Comparison of ENCODE assay signal across 13 cellular contexts in genomic region chr1:156667968-156668709, GRCh38. TPM values are rescaled to one million over a fixed set of nuclear protein-coding genes. Genes with fewer than 3 reads are reported as not detected.
DNase-seq lines count a peak whose midpoint lies in the region; ATAC-seq and TF ChIP-seq lines count a peak whose summit lies in the region.
"Had no signal": no experiment of that assay in that cellular context is flagged by ENCODE, and none has a peak within 500 bp of the region (broad histone marks: within the 10 kb centered on the region; RNA-seq: fewer than 3 reads in every experiment).

No MANE protein-coding gene starts in this region.

- H3K36me3 ChIP-seq in endodermal cell (ENCODE audit: control insufficient read depth, insufficient read depth, low read length) (peaks cover 16% of the 10 kb centered on the region), mucosa of rectum (ENCODE audit: control insufficient read depth in 2 of 2, insufficient read depth in 2 of 2, low read length in 2 of 2) (no peaks in the 10 kb centered on the region)

- no peak overlapping the region for H3K9ac ChIP-seq in endodermal cell (ENCODE audit: extremely low read depth, low read length, poor library complexity, severe bottlenecking)
- H3K9ac ChIP-seq in mucosa of rectum (ENCODE audit: low read depth in 1 of 2, low read length in 2 of 2), result peak overlapping the region in 1 of 2 donors; percentile 56

- TF ChIP-seq CTCF in endodermal cell (conservative IDR thresholded peaks at IDR 0.05), result no peak

- no peaks in the 10 kb centered on the region for H3K27me3 Mint-ChIP-seq in endodermal cell (ENCODE audit: insufficient read depth)
- H3K27me3 Mint-ChIP-seq in activated naive CD8-positive, alpha-beta T cell treated with anti-CD3 and anti-CD28 coated beads, Interleukin-2, amount 50 U/mL, for 24 hours, result peaks cover 7% of the 10 kb centered on the region

- peak overlapping the region; percentile 92 for H3K27ac Mint-ChIP-seq in endodermal cell
- H3K27ac Mint-ChIP-seq in activated naive CD8-positive, alpha-beta T cell treated with anti-CD3 and anti-CD28 coated beads, Interleukin-2, amount 50 U/mL, for 24 hours, result no peak overlapping the region
- H3K27ac Mint-ChIP-seq: activated naive CD4-positive, alpha-beta T cell treated with anti-CD3 and anti-CD28 coated beads for 36 hours had no signal

- no peak overlapping the region for H3K4me3 Mint-ChIP-seq in endodermal cell
- H3K4me3 Mint-ChIP-seq in activated naive CD8-positive, alpha-beta T cell treated with anti-CD3 and anti-CD28 coated beads, Interleukin-2, amount 50 U/mL, for 24 hours, result no peak overlapping the region
- H3K4me3 Mint-ChIP-seq: activated naive CD4-positive, alpha-beta T cell treated with anti-CD3 and anti-CD28 coated beads for 36 hours; stimulated activated naive B cell treated with anti-CD40 and anti-IgM and Interleukin-4, amounts not matched to agents 10 μg/mL and 1 μg/mL and 100 μg/mL, for 72 hours had no signal

- H3K4me3 ChIP-seq in endodermal cell (ENCODE audit: low read length) (no peak overlapping the region), mucosa of rectum (ENCODE audit: low read length in 2 of 2) (no peak overlapping the region)

- DNase-seq in NCI-H82 (lab: John Stamatoyannopoulos, UW) (peak; percentile 79), endodermal cell (peak; percentile 82), NCI-H524 (lab: John Stamatoyannopoulos, UW) (no peak)
- no peak for DNase-seq in activated naive CD4-positive, alpha-beta T cell (lab: John Stamatoyannopoulos, UW)
- no peak for DNase-seq in activated naive CD8-positive, alpha-beta T cell treated with anti-CD3 and anti-CD28 coated beads, Interleukin-2, amount 50 U/mL, for 24 hours
- DNase-seq: activated CD4-positive, alpha-beta T cell treated with anti-CD3 and anti-CD28 coated beads for 1 hour; activated naive CD4-positive, alpha-beta T cell treated with anti-CD3 and anti-CD28 coated beads for 36 hours; NCI-H1694 treated with DMSO at 0.1 percent for 48 hours; stimulated activated naive B cell treated with anti-CD40 and anti-IgM and Interleukin-4, amounts not matched to agents 10 μg/mL and 1 μg/mL and 100 μg/mL, for 72 hours had no signal

- WGBS in endodermal cell (ENCODE audit: insufficient coverage in 1 of 2, insufficient read length in 1 of 2), 2 experiments, result 61 to 64% methylated on average over 2 to 6 of the region's 9 CpGs

- H3K27ac ChIP-seq in endodermal cell (ENCODE audit: low read depth, low read length), result peak overlapping the region; percentile 84
- peak overlapping the region; percentile 72 to 77 for H3K27ac ChIP-seq in mucosa of rectum (ENCODE audit: low read depth in 2 of 2, low read length in 2 of 2)
- peak overlapping the region; percentile 83 for H3K27ac ChIP-seq in temporal lobe (ENCODE audit: low read depth, low read length)

- peaks cover 17% of the 10 kb centered on the region for H3K4me1 ChIP-seq in endodermal cell (ENCODE audit: control insufficient read depth, insufficient read depth, low read length)
- H3K4me1 ChIP-seq in mucosa of rectum (ENCODE audit: control insufficient read depth in 2 of 2, insufficient read depth in 2 of 2, low read length in 2 of 2), result peaks cover 22 to 26% of the 10 kb centered on the region in 2 donors

- H3K27me3 ChIP-seq in endodermal cell (ENCODE audit: control insufficient read depth, insufficient read depth, low read length, poor library complexity, severe bottlenecking), result no peaks in the 10 kb centered on the region
- H3K27me3 ChIP-seq in mucosa of rectum (ENCODE audit: control insufficient read depth in 2 of 2, insufficient read depth in 2 of 2, low read length in 2 of 2), result no peaks in the 10 kb centered on the region

- H3K9me3 Mint-ChIP-seq in endodermal cell, result no peaks in the 10 kb centered on the region
- no peaks in the 10 kb centered on the region for H3K9me3 Mint-ChIP-seq in activated naive CD8-positive, alpha-beta T cell treated with anti-CD3 and anti-CD28 coated beads, Interleukin-2, amount 50 U/mL, for 24 hours
- H3K9me3 Mint-ChIP-seq: activated naive CD4-positive, alpha-beta T cell treated with anti-CD3 and anti-CD28 coated beads for 36 hours; stimulated activated naive B cell treated with anti-CD40 and anti-IgM and Interleukin-4, amounts not matched to agents 10 μg/mL and 1 μg/mL and 100 μg/mL, for 72 hours had no signal

- peaks cover 53% of the 10 kb centered on the region for H3K4me1 Mint-ChIP-seq in endodermal cell
- peaks cover 4% of the 10 kb centered on the region for H3K4me1 Mint-ChIP-seq in activated naive CD8-positive, alpha-beta T cell treated with anti-CD3 and anti-CD28 coated beads, Interleukin-2, amount 50 U/mL, for 24 hours

- H3K36me3 Mint-ChIP-seq in endodermal cell (ENCODE audit: low read depth), result peaks cover 21% of the 10 kb centered on the region
- no peaks in the 10 kb centered on the region for H3K36me3 Mint-ChIP-seq in activated naive CD8-positive, alpha-beta T cell treated with anti-CD3 and anti-CD28 coated beads, Interleukin-2, amount 50 U/mL, for 24 hours (ENCODE audit: low read depth)
- H3K36me3 Mint-ChIP-seq: stimulated activated naive B cell treated with anti-CD40 and anti-IgM and Interleukin-4, amounts not matched to agents 10 μg/mL and 1 μg/mL and 100 μg/mL, for 72 hours had no signal

- no peak for ATAC-seq in activated CD4-positive, CD25-positive, alpha-beta regulatory T cell treated with anti-CD3 and anti-CD28 coated beads, Interleukin-2, amount 50 U/mL, for 24 hours
- no peak for ATAC-seq in activated naive CD8-positive, alpha-beta T cell treated with anti-CD3 and anti-CD28 coated beads, Interleukin-2, amount 50 U/mL, for 24 hours
- ATAC-seq: stimulated activated naive B cell treated with anti-CD40 and anti-IgM and Interleukin-4, amounts not matched to agents 10 μg/mL and 1 μg/mL and 100 μg/mL, for 72 hours had no signal

- no peaks in the 10 kb centered on the region for H3K9me3 ChIP-seq in endodermal cell (ENCODE audit: control insufficient read depth, low read length)
- H3K9me3 ChIP-seq in mucosa of rectum (ENCODE audit: control insufficient read depth in 2 of 2, low read length in 2 of 2), result no peaks in the 10 kb centered on the region

RNA-seq across cellular contexts. Expression of gene NES, which starts 9.1 kb away (rescaled TPM):
- 100 to 1,000 TPM in 1 of 2 donors, 10 to 100 TPM in 1; 65.8 to 103 TPM for total RNA-seq in endodermal cell
- 271 TPM for polyA plus RNA-seq in endodermal cell (2013, experiment 1 of 2)
- polyA plus RNA-seq in endodermal cell (2013, experiment 2 of 2), result 261 TPM
- 47.2 TPM for total RNA-seq in temporal lobe
- total RNA-seq: activated naive CD4-positive, alpha-beta T cell treated with anti-CD3 and anti-CD28 coated beads for 36 hours had no signal
- polyA plus RNA-seq: keratinocyte had no signal

RNA-seq across cellular contexts. Expression of gene BCAN, which starts 26.2 kb away (rescaled TPM):
- total RNA-seq in endodermal cell, result under 1 TPM in 1 of 2 donors, not detected in 1; 0.31 TPM
- polyA plus RNA-seq in endodermal cell (2013, experiment 1 of 2), result 1.6 TPM
- polyA plus RNA-seq in endodermal cell (2013, experiment 2 of 2), result 0.83 TPM
- 98.8 TPM for total RNA-seq in temporal lobe
- total RNA-seq: activated naive CD4-positive, alpha-beta T cell treated with anti-CD3 and anti-CD28 coated beads for 36 hours had no signal
- polyA plus RNA-seq: keratinocyte had no signal

RNA-seq across cellular contexts. Expression of gene CRABP2, which starts 37.2 kb away (rescaled TPM):
- total RNA-seq in endodermal cell (100 to 1,000 TPM; 243 to 780 TPM), temporal lobe (7.1 TPM)
- polyA plus RNA-seq in endodermal cell (2013, experiment 1 of 2), result 435 TPM
- 409 TPM for polyA plus RNA-seq in endodermal cell (2013, experiment 2 of 2)

RNA-seq across cellular contexts. Expression of gene HAPLN2, which starts 48.9 kb away (rescaled TPM):
- total RNA-seq in endodermal cell (1 to 10 TPM in 1 of 2 donors, under 1 TPM in 1; 0.42 to 2.8 TPM), temporal lobe (0.98 TPM)
- polyA plus RNA-seq in endodermal cell (2013, experiment 1 of 2), result 0.82 TPM
- polyA plus RNA-seq in endodermal cell (2013, experiment 2 of 2), result 0.54 TPM
- polyA plus RNA-seq: keratinocyte had no signal

Comparison
In these comparisons a context has a peak if more than half of its experiments do, and no peak if none do; other contexts are left out.
1. DNase-seq: peak in NCI-H82 (single experiment) and endodermal cell (single experiment); none in activated naive CD4-positive, alpha-beta T cell (0 of 4), NCI-H524 (0 of 2) and activated naive CD8-positive, alpha-beta T cell treated with anti-CD3 and anti-CD28 coated beads, Interleukin-2, amount 50 U/mL, for 24 hours (single experiment).
2. RNA of gene BCAN, which starts 26.2 kb away (total RNA-seq): 98.8 TPM in temporal lobe (single experiment); 0.31 TPM in endodermal cell; every median in the first group is over 10 times any median in the second.
3. RNA of gene CRABP2, which starts 37.2 kb away (total RNA-seq): 243 to 780 TPM in endodermal cell; 7.1 TPM in temporal lobe (single experiment); every median in the first group is over 10 times any median in the second.
4. Peak in every context shown above with its lines, with median percentiles within 50 percentile points of each other: H3K27ac ChIP-seq.